Comparison of ENCODE assay signal across 21 cellular contexts in the genomic region with DNA sequence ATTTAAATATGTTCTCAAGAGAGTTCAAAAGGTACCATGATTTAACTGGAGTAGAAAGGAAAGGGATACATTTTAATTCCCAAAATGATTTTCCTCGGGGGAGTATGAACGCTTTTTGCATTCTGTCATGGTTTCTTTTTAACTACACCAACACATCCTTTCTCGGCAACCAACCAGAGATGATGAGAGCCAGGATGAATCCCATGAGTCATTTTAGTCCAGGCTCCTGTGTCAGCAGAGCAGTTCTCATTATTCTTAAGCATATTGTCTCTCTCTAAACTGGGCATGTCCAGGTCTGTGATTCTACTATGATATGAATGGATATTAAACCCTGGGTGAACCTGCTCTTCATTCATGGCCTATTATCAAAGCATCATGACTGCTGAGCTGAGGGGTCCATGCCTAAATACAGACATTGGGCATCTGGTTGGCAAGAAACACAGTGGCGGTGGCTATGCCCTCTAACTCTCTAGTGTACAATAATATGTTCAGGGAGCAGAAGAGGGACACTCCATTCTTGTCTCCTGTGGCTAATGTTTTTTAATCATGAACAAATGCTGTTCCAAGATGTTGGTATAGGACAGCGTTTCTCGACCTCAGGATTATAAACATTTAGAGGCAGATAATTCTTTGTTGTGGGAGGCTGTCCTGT.
A peak's percentile ranks its signal among the peaks of the same experiment; 100 is the strongest.
DNase-seq lines count a peak whose midpoint lies in the region; ATAC-seq and TF ChIP-seq lines count a peak whose summit lies in the region.
"Had no signal": no experiment of that assay in that cellular context is flagged by ENCODE, and none has a peak within 500 bp of the region (broad histone marks: within the 10 kb centered on the region; RNA-seq: fewer than 3 reads in every experiment).

No MANE protein-coding gene starts in this region.

- no peak for TF ChIP-seq POLR2A in IMR-90 (IDR thresholded peaks at IDR 0.05; ENCODE audit: low read depth, low read length)

- H3K36me3 ChIP-seq in IMR-90 (ENCODE audit: control insufficient read depth, insufficient read depth, low read length) (no peaks in the 10 kb centered on the region), endodermal cell (ENCODE audit: control insufficient read depth, insufficient read depth, low read length) (no peaks in the 10 kb centered on the region)
- H3K36me3 ChIP-seq: uterus had no signal

- no peak overlapping the region for H3K4ac ChIP-seq in IMR-90 (ENCODE audit: low read depth, low read length)

- ATAC-seq in IMR-90 (ENCODE audit: low read depth) (peak; percentile 67), HG03159 (IDR thresholded peaks at IDR 0.05; ENCODE audit: unreplicated experiment) (no peak)

- H2AK9ac ChIP-seq in IMR-90 (replicated peaks; ENCODE audit: low read depth, low read length, poor library complexity), result no peak overlapping the region

- no peak overlapping the region for H3K18ac ChIP-seq in IMR-90 (ENCODE audit: low read depth, low read length)

- H2AFZ ChIP-seq in IMR-90 (replicated peaks; ENCODE audit: low read length, poor library complexity), result no peak overlapping the region

- TF ChIP-seq RAD21 in IMR-90 (IDR thresholded peaks at IDR 0.05; ENCODE audit: low read length), result no peak

- POLR2A ChIA-PET in IMR-90 (lab: Charles Lee; ENCODE audit: unreplicated experiment), result no interaction called here

- 0 out of 2 replicates have a peak overlapping the region, but pooled peaks have one; percentile 35 for H3K4me2 ChIP-seq in IMR-90 (ENCODE audit: low read depth, low read length)

- H2BK120ac ChIP-seq in IMR-90 (ENCODE audit: low read depth, low read length), result no peak overlapping the region

- H3K4me3 Mint-ChIP-seq in endodermal cell, result no peak overlapping the region
- H3K4me3 Mint-ChIP-seq: activated CD4-positive, alpha-beta T cell treated with anti-CD3 and anti-CD28 coated beads, Interleukin-2, amount 10 ng/mL, durations not matched to agents 7 days and 5 days; brain; memory B cell; nephron; stimulated activated naive CD8-positive, alpha-beta T cell treated with anti-CD3 and anti-CD28 coated beads, Interleukin-15, Interleukin-2, amounts not matched to agents 100 ng/mL and 50 ng/mL, for 24 hours had no signal

- no peaks in the 10 kb centered on the region for H3K27me3 ChIP-seq in IMR-90 (ENCODE audit: control insufficient read depth, insufficient read depth, low read length)
- H3K27me3 ChIP-seq in endodermal cell (ENCODE audit: control insufficient read depth, insufficient read depth, low read length, poor library complexity, severe bottlenecking), result no peaks in the 10 kb centered on the region
- H3K27me3 ChIP-seq: uterus had no signal

- H3K9ac ChIP-seq in IMR-90 (ENCODE audit: low read depth, low read length) (no peak overlapping the region), endodermal cell (ENCODE audit: extremely low read depth, low read length, poor library complexity, severe bottlenecking) (no peak overlapping the region)

- CTCF ChIA-PET in IMR-90 (lab: Yijun Ruan, JAX), result interaction anchor here (0.5 kb wide), 1 partner anchor 287 kb away, joined by 3 read pairs; no protein-coding TSS in a partner anchor

- H3K4me3 ChIP-seq in IMR-90 (ENCODE audit: insufficient read depth, low read depth, low read length) (no peak overlapping the region), endodermal cell (ENCODE audit: low read length) (peak overlapping the region; percentile 37)
- H3K4me3 ChIP-seq: coronary artery, uterus had no signal

- in situ Hi-C loops in IMR-90 (cut with MboI; ENCODE audit: low sequenced_read_pairs), result no loop called here

- no TSS peak for BruUV-seq in IMR-90 (replicated peaks; lab: Mats Ljungman, UMichigan)

- no peak overlapping the region for H3K56ac ChIP-seq in IMR-90 (ENCODE audit: extremely low read depth, insufficient read depth, low read length)

- H4K5ac ChIP-seq in IMR-90 (ENCODE audit: low read depth, low read length), result no peak overlapping the region

- H3K79me1 ChIP-seq in IMR-90 (ENCODE audit: low read depth in 1 of 2, low read length in 2 of 2), result no peaks in the 10 kb centered on the region

- H3K14ac ChIP-seq in IMR-90 (replicated peaks; ENCODE audit: low read depth, low read length), result no peak overlapping the region

- no peak overlapping the region for H4K91ac ChIP-seq in IMR-90 (ENCODE audit: insufficient read depth, low read depth, low read length)

- H3K27ac Mint-ChIP-seq in endodermal cell, result no peak overlapping the region
- H3K27ac Mint-ChIP-seq: activated CD4-positive, alpha-beta T cell treated with anti-CD3 and anti-CD28 coated beads, Interleukin-2, amount 10 ng/mL, durations not matched to agents 7 days and 5 days; brain; memory B cell; nephron; stimulated activated naive CD8-positive, alpha-beta T cell treated with anti-CD3 and anti-CD28 coated beads, Interleukin-15, Interleukin-2, amounts not matched to agents 100 ng/mL and 50 ng/mL, for 24 hours had no signal

- no peaks in the 10 kb centered on the region for H3K36me3 Mint-ChIP-seq in endodermal cell (ENCODE audit: low read depth)
- H3K36me3 Mint-ChIP-seq: brain, memory B cell had no signal

- dilution Hi-C loops in IMR-90 (cut with HindIII; ENCODE audit: low sequenced_read_pairs, unreplicated experiment), result no loop called here

- H4K8ac ChIP-seq in IMR-90 (ENCODE audit: low read depth in 2 of 2, low read length in 2 of 2), result no peak overlapping the region

- H3K27me3 Mint-ChIP-seq in endodermal cell (ENCODE audit: insufficient read depth), result no peaks in the 10 kb centered on the region
- H3K27me3 Mint-ChIP-seq: activated CD4-positive, alpha-beta T cell treated with anti-CD3 and anti-CD28 coated beads, Interleukin-2, amount 10 ng/mL, durations not matched to agents 7 days and 5 days; brain; memory B cell; stimulated activated naive CD8-positive, alpha-beta T cell treated with anti-CD3 and anti-CD28 coated beads, Interleukin-15, Interleukin-2, amounts not matched to agents 100 ng/mL and 50 ng/mL, for 24 hours had no signal

- no CpG with 5 or more reads among the region's 6 CpGs for WGBS in IMR-90 (ENCODE audit: extremely low coverage in 2 of 2, insufficient read length in 1 of 2), 2 experiments
- WGBS in endodermal cell (ENCODE audit: insufficient coverage in 1 of 2, insufficient read length in 1 of 2), 2 experiments, result 99 to 100% methylated on average over 6 of the region's 6 CpGs

- no peak overlapping the region for H2BK20ac ChIP-seq in IMR-90 (ENCODE audit: low read depth, low read length)

- H3K27ac ChIP-seq in IMR-90 (ENCODE audit: insufficient read depth, low read length) (no peak overlapping the region), endodermal cell (ENCODE audit: low read depth, low read length) (no peak overlapping the region)
- H3K27ac ChIP-seq: coronary artery, uterus had no signal

- no peaks in the 10 kb centered on the region for H3K9me3 ChIP-seq in IMR-90 (ENCODE audit: control insufficient read depth, insufficient read depth, low read length)
- H3K9me3 ChIP-seq in endodermal cell (ENCODE audit: control insufficient read depth, low read length), result no peaks in the 10 kb centered on the region
- H3K9me3 ChIP-seq: uterus had no signal

- H3K4me1 ChIP-seq in IMR-90 (ENCODE audit: control insufficient read depth, insufficient read depth, low read length) (no peaks in the 10 kb centered on the region), endodermal cell (ENCODE audit: control insufficient read depth, insufficient read depth, low read length) (peaks cover 13% of the 10 kb centered on the region)
- H3K4me1 ChIP-seq: uterus had no signal

- no peaks in the 10 kb centered on the region for H3K9me1 ChIP-seq in IMR-90 (ENCODE audit: insufficient read depth, low read length)

- H4K20me1 ChIP-seq in IMR-90 (ENCODE audit: insufficient read depth, low read length), result no peaks in the 10 kb centered on the region

- H2BK5ac ChIP-seq in IMR-90 (ENCODE audit: low read depth, low read length, poor library complexity, severe bottlenecking), result no peak overlapping the region

- no peak overlapping the region for H2AK5ac ChIP-seq in IMR-90 (ENCODE audit: low read depth, low read length)

- H3K4me1 Mint-ChIP-seq in endodermal cell, result peaks cover 25% of the 10 kb centered on the region
- H3K4me1 Mint-ChIP-seq: activated CD4-positive, alpha-beta T cell treated with anti-CD3 and anti-CD28 coated beads, Interleukin-2, amount 10 ng/mL, durations not matched to agents 7 days and 5 days; brain; memory B cell; nephron had no signal

- H3K9me3 Mint-ChIP-seq in endodermal cell, result no peaks in the 10 kb centered on the region
- H3K9me3 Mint-ChIP-seq: activated CD4-positive, alpha-beta T cell treated with anti-CD3 and anti-CD28 coated beads, Interleukin-2, amount 10 ng/mL, durations not matched to agents 7 days and 5 days; brain; nephron had no signal

- peak; percentile 11 for DNase-seq in AG08396 (ENCODE audit: low spot score)
- DNase-seq in IMR-90, result peak; percentile 78
- no peak for DNase-seq in endodermal cell
- DNase-seq in myocyte (ENCODE audit: low read depth), result peak; percentile 65
- no peak for DNase-seq in NK-92 treated with Interleukin-12 subunit alpha and Interleukin-12 subunit beta, amount 100 ng/mL, for 24 hours (lab: John Stamatoyannopoulos, UW)
- DNase-seq in activated CD4-positive, CD25-positive, alpha-beta regulatory T cell (lab: John Stamatoyannopoulos, UW), result no peak
- no peak for DNase-seq in SIG-M5 treated with dmso at 0.1 percent for 504 hours (lab: John Stamatoyannopoulos, UW; ENCODE audit: unreplicated experiment)
- DNase-seq: activated CD4-positive, alpha-beta T cell treated with anti-CD3 and anti-CD28 coated beads, Interleukin-2, amount 10 ng/mL, durations not matched to agents 7 days and 5 days; activated naive CD4-positive, alpha-beta T cell treated with Interleukin-2 at 50 U/mL for 16 hours; islet precursor cell; NCI-H1930; NCI-H526 treated with DMSO at 0.1 percent for 48 hours; stimulated activated CD4-positive, alpha-beta T cell treated with anti-CD3 and anti-CD28 coated beads, Interleukin-15, amount 100 ng/mL, for 24 hours; T-helper 9 cell; uterus had no signal

- TF ChIP-seq CTCF in IMR-90 (conservative IDR thresholded peaks at IDR 0.05; ENCODE audit: low read depth, low read length) (no peak), endodermal cell (conservative IDR thresholded peaks at IDR 0.05) (no peak)

- H2BK15ac ChIP-seq in IMR-90 (ENCODE audit: low read depth, low read length), result no peak overlapping the region; the same call in 2 of the 3 replicates

- H3K23ac ChIP-seq in IMR-90 (ENCODE audit: low read depth, low read length), result no peak overlapping the region

- intact Hi-C loops in IMR-90 (cut with micrococcal nuclease), result loop anchor here (5.0 kb wide), 1 partner anchor 280 kb away; no protein-coding TSS in a partner anchor

TF ChIP-seq in IMR-90, 13 proteins besides CTCF, POLR2A, EP300 and RAD21:
- TF ChIP-seq MAZ (IDR thresholded peaks at IDR 0.05; ENCODE audit: borderline replicate concordance, low read depth, low read length) (no peak), MAFK (IDR thresholded peaks at IDR 0.05; ENCODE audit: low read depth, low read length) (0 out of 2 replicates have a peak, but pooled peaks have one; percentile 14)

Comparison
In these comparisons a context has a peak if more than half of its experiments do, and no peak if none do; other contexts are left out.
1. DNase-seq: peak in AG08396 (single experiment), IMR-90 (single experiment) and myocyte (single experiment); none in endodermal cell (single experiment), NK-92 treated with Interleukin-12 subunit alpha and Interleukin-12 subunit beta, amount 100 ng/mL, for 24 hours (single experiment), activated CD4-positive, CD25-positive, alpha-beta regulatory T cell (0 of 4) and SIG-M5 treated with dmso at 0.1 percent for 504 hours (single experiment).